ENCODE assay signal across 8 cellular contexts in the genomic region with DNA sequence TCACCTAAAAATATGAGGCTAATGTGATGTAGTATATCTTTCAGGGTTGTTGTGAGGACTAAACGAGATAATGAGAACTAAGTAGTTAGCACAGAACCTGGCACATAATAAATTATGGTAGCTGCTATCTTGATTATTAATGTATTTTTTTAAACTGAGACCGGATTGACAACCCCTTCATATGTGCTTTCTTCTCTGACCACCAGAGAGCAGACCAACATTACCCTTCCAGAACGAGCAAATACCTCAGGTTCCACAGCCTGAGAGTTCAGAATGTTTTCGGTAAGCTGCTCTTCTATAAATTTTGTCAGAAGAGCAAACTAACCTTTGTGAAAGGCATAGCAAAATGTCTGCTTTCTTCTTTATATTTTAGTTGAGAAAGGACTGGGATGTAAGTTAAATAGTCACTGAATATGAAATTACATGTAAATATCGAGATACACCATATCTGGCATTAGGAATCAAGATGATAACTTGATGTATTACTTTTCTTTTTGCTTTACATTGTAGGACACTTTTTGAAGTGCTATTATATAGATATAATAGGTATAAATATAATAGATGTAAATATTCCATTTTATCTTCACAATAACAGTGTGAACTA. TPM values are rescaled to one million over a fixed set of nuclear protein-coding genes. Genes with fewer than 3 reads are reported as not detected.
A peak's percentile ranks its signal among the peaks of the same experiment; 100 is the strongest.
DNase-seq lines count a peak whose midpoint lies in the region; ATAC-seq and TF ChIP-seq lines count a peak whose summit lies in the region.

No MANE protein-coding gene starts in this region.

- TF ChIP-seq CTCF in Caco-2 (IDR thresholded peaks at IDR 0.05; ENCODE audit: insufficient read depth in 1 of 2, low read depth in 1 of 2, low read length in 1 of 2, severe bottlenecking in 1 of 2, unreplicated experiment in 1 of 2) (peak; percentile 63 to 65), GM13976 (IDR thresholded peaks at IDR 0.05; ENCODE audit: borderline replicate concordance, control extremely low read depth, extremely low read depth, insufficient read depth, missing control alignments) (peak; percentile 60), spleen (IDR thresholded peaks at IDR 0.05 in 8 of 11, conservative IDR thresholded peaks at IDR 0.05 in 3 of 11) (peak; percentile 44 to 72 (median 61)), sigmoid colon (IDR thresholded peaks at IDR 0.05) (peak in 1 of 4 experiments; percentile 15)

- H3K4me3 ChIP-seq in Caco-2 (ENCODE audit: low read depth, low read length) (no peak overlapping the region), spleen (no peak overlapping the region), sigmoid colon (no peak overlapping the region)

- DNase-seq in Caco-2 = peak in 1 of 2 experiments; percentile 49
- DNase-seq in GM13976 (ENCODE audit: low spot score) = no peak
- peak; percentile 83 for DNase-seq in NAMALWA (ENCODE audit: low spot score)
- DNase-seq in activated CD4-positive, alpha-beta memory T cell treated with anti-CD3 and anti-CD28 coated beads, Interleukin-2, amount 10 ng/mL, durations not matched to agents 7 days and 5 days = peak; percentile 31
- peak; percentile 35 for DNase-seq in globus pallidus (ENCODE audit: low spot score)
- DNase-seq in spleen = no peak
- no peak for DNase-seq in sigmoid colon

- H3K9me3 ChIP-seq in Caco-2 (no peaks in the 10 kb centered on the region), spleen (no peaks in the 10 kb centered on the region), sigmoid colon (no peaks in the 10 kb centered on the region)

- H3K27ac Mint-ChIP-seq in Caco-2 (ENCODE audit: unreplicated experiment) = no peak overlapping the region
- no peak overlapping the region for H3K27ac Mint-ChIP-seq in activated CD4-positive, alpha-beta memory T cell treated with anti-CD3 and anti-CD28 coated beads, Interleukin-2, amount 10 ng/mL, durations not matched to agents 7 days and 5 days

- no peaks in the 10 kb centered on the region; the same call in 1 of the 2 replicates for H3K27me3 ChIP-seq in Caco-2 (replicated peaks; ENCODE audit: control insufficient read depth, insufficient read depth, low read length)
- H3K27me3 ChIP-seq in spleen (replicated peaks in 1 of 7) = peaks cover 0 to 6% (median 0%) of the 10 kb centered on the region in 7 donors
- H3K27me3 ChIP-seq in sigmoid colon = peaks cover 0 to 3% (median 0%) of the 10 kb centered on the region in 3 donors

- POLR2A ChIA-PET in Caco-2 (lab: Charles Lee) = interaction anchor here (0.6 kb wide), 1 partner anchor 663 kb away, joined by 3 read pairs; no protein-coding TSS in a partner anchor
- POLR2A ChIA-PET in activated CD4-positive, alpha-beta memory T cell treated with anti-CD3 and anti-CD28 coated beads, Interleukin-2, amount 10 ng/mL, durations not matched to agents 7 days and 5 days (lab: Charles Lee) = interaction anchor here (0.7 to 6.4 kb wide), 4 partner anchors 13 to 577 kb away, joined by 3 to 79 read pairs (median 3); a partner anchor contains a TSS

- no peaks in the 10 kb centered on the region for H3K9me3 Mint-ChIP-seq in Caco-2 (ENCODE audit: unreplicated experiment)
- no peaks in the 10 kb centered on the region for H3K9me3 Mint-ChIP-seq in activated CD4-positive, alpha-beta memory T cell treated with anti-CD3 and anti-CD28 coated beads, Interleukin-2, amount 10 ng/mL, durations not matched to agents 7 days and 5 days

- no peak overlapping the region for H3K4me3 Mint-ChIP-seq in Caco-2 (ENCODE audit: unreplicated experiment)
- no peak overlapping the region for H3K4me3 Mint-ChIP-seq in activated CD4-positive, alpha-beta memory T cell treated with anti-CD3 and anti-CD28 coated beads, Interleukin-2, amount 10 ng/mL, durations not matched to agents 7 days and 5 days

- peaks cover 6% of the 10 kb centered on the region for H3K27me3 Mint-ChIP-seq in Caco-2 (ENCODE audit: insufficient read depth, unreplicated experiment)
- H3K27me3 Mint-ChIP-seq in activated CD4-positive, alpha-beta memory T cell treated with anti-CD3 and anti-CD28 coated beads, Interleukin-2, amount 10 ng/mL, durations not matched to agents 7 days and 5 days = peaks cover 15% of the 10 kb centered on the region

- no peak for TF ChIP-seq POLR2A in spleen (IDR thresholded peaks at IDR 0.05)
- TF ChIP-seq POLR2A in sigmoid colon (IDR thresholded peaks at IDR 0.05) = no peak

- in situ Hi-C loops in GM13976 (cut with MboI; ENCODE audit: low sequenced_read_pairs, unreplicated experiment) = no loop called here

- no peak overlapping the region for H3K27ac ChIP-seq in spleen
- H3K27ac ChIP-seq in sigmoid colon = no peak overlapping the region

- no peaks in the 10 kb centered on the region for H3K4me1 Mint-ChIP-seq in Caco-2 (ENCODE audit: low read depth, unreplicated experiment)
- H3K4me1 Mint-ChIP-seq in activated CD4-positive, alpha-beta memory T cell treated with anti-CD3 and anti-CD28 coated beads, Interleukin-2, amount 10 ng/mL, durations not matched to agents 7 days and 5 days = peaks cover 34% of the 10 kb centered on the region

- no peaks in the 10 kb centered on the region for H3K36me3 Mint-ChIP-seq in Caco-2 (ENCODE audit: insufficient read depth, unreplicated experiment)
- H3K36me3 Mint-ChIP-seq in activated CD4-positive, alpha-beta memory T cell treated with anti-CD3 and anti-CD28 coated beads, Interleukin-2, amount 10 ng/mL, durations not matched to agents 7 days and 5 days (ENCODE audit: low read depth) = peaks cover 7% of the 10 kb centered on the region

- 36 to 41% (median 39%) methylated on average over 5 of the region's 5 CpGs for WGBS in spleen, 5 donors
- 27 to 36% methylated on average over 5 of the region's 5 CpGs for WGBS in sigmoid colon, 2 donors

- no peaks in the 10 kb centered on the region for H3K36me3 ChIP-seq in Caco-2 (ENCODE audit: control insufficient read depth, insufficient read depth, low read length)
- no peaks in the 10 kb centered on the region for H3K36me3 ChIP-seq in spleen
- H3K36me3 ChIP-seq in sigmoid colon = no peaks in the 10 kb centered on the region

- intact Hi-C loops in Caco-2 (cut with micrococcal nuclease; ENCODE audit: unreplicated experiment) = loop anchor here (1.0 to 2.0 kb wide), 6 partner anchors 68 to 702 kb away; a partner anchor contains a TSS
- intact Hi-C loops in spleen (cut with DNase I; ENCODE audit: low total_unique reads) = loop anchor here (10.0 kb wide), 1 partner anchor 312 kb away; no protein-coding TSS in a partner anchor
- intact Hi-C loops in sigmoid colon (cut with DNase I) = no loop called here

- ATAC-seq in GM18858 (IDR thresholded peaks at IDR 0.05; ENCODE audit: unreplicated experiment) = no peak

- no peaks in the 10 kb centered on the region for H3K4me1 ChIP-seq in Caco-2
- peaks cover 0 to 29% (median 11%) of the 10 kb centered on the region in 6 donors for H3K4me1 ChIP-seq in spleen
- no peaks in the 10 kb centered on the region for H3K4me1 ChIP-seq in sigmoid colon

- no peak for TF ChIP-seq EP300 in sigmoid colon (IDR thresholded peaks at IDR 0.05)

- BruUV-seq in Caco-2 (replicated peaks; lab: Mats Ljungman, UMichigan) = no TSS peak

- CTCF ChIA-PET in Caco-2 (lab: Charles Lee) = interaction anchor here (0.6 to 1.7 kb wide), 8 partner anchors 9 to 321 kb away, joined by 3 to 5 read pairs (median 3); no protein-coding TSS in a partner anchor
- CTCF ChIA-PET in activated CD4-positive, alpha-beta memory T cell treated with anti-CD3 and anti-CD28 coated beads, Interleukin-2, amount 10 ng/mL, durations not matched to agents 7 days and 5 days (lab: Charles Lee) = interaction anchor here (0.6 to 6.4 kb wide), 26 partner anchors 12 to 536 kb away, joined by 3 to 48 read pairs (median 4); a partner anchor contains a TSS

RNA-seq across cellular contexts. Expression of a gene that starts 13.6 kb away (rescaled TPM):
- 7.2 and 8.1 TPM in 2 replicates for total RNA-seq in Caco-2 (2022)
- 10 to 100 TPM; 27.3 to 29.3 TPM for total RNA-seq in activated CD4-positive, alpha-beta memory T cell treated with anti-CD3 and anti-CD28 coated beads, Interleukin-2, amount 10 ng/mL, durations not matched to agents 7 days and 5 days
- 10 to 100 TPM; 12.0 to 64.4 (median 21.4) TPM for total RNA-seq in spleen
- polyA plus RNA-seq in spleen = 10 to 100 TPM; 10.6 to 15.2 (median 11.5) TPM
- total RNA-seq in sigmoid colon = 10 to 100 TPM; 14.8 to 22.8 (median 19.0) TPM
- 10 to 100 TPM in 1 of 3 donors, 1 to 10 TPM in 2; 9.0 to 10.5 (median 9.7) TPM for polyA plus RNA-seq in sigmoid colon

Comparison
In these comparisons a context has a peak if more than half of its experiments do, and no peak if none do; other contexts are left out.
1. DNase-seq: peak in NAMALWA (single experiment), activated CD4-positive, alpha-beta memory T cell treated with anti-CD3 and anti-CD28 coated beads, Interleukin-2, amount 10 ng/mL, durations not matched to agents 7 days and 5 days (single experiment) and globus pallidus (single experiment); none in GM13976 (single experiment), spleen (single experiment) and sigmoid colon (single experiment).